Comparison of ENCODE assay signal across 8 cellular contexts in the genomic region with DNA sequence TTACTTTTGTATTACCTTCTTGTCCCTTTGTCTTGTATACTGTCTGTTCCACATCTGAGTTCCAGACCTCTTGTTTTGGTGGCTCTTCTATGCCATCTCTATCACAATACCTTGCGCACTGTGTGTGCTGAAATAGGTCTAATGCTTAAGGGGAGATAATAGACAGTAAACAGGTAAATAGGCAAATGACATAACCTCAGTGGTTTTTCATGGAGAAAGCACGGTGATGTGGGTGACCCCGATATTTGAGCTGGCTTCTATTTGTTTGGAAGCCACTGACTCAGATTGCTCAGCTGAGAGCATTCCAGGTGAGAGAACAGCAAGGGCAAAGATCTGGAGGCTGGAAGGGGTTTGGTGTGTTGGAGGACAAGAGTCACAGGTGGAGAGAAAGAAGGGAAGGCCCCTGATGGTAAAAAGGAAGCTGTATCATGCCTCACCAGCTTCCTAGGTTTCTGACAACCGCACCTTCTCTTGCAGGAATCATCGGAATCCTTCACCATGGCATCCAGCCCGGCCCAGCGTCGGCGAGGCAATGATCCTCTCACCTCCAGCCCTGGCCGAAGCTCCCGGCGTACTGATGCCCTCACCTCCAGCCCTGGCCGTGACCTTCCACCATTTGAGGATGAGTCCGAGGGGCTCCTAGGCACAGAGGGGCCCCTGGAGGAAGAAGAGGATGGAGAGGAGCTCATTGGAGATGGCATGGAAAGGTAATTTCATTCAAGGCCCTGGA. TPM values are rescaled to one million over a fixed set of nuclear protein-coding genes. Genes with fewer than 3 reads are reported as not detected.
DNase-seq lines count a peak whose midpoint lies in the region; ATAC-seq and TF ChIP-seq lines count a peak whose summit lies in the region.

No MANE protein-coding gene starts in this region.

- H3K9ac ChIP-seq in OCI-LY1 (ENCODE audit: low read length) = peak overlapping the region; percentile 100

- peaks cover 66% of the 10 kb centered on the region for H3K4me1 ChIP-seq in OCI-LY1 (ENCODE audit: insufficient read depth, low read length, severe bottlenecking)
- peaks cover 4% of the 10 kb centered on the region for H3K4me1 ChIP-seq in psoas muscle

- peaks cover 44% of the 10 kb centered on the region for H3K79me2 ChIP-seq in OCI-LY1 (ENCODE audit: insufficient read depth, low read length)

- H3K4me3 ChIP-seq in GM12865 (ENCODE audit: low read depth, low read length) (peak overlapping the region; percentile 84), OCI-LY1 (ENCODE audit: low read depth, low read length, poor library complexity, severe bottlenecking) (peak overlapping the region; percentile 88), psoas muscle (peak overlapping the region; percentile 68)

- peak overlapping the region; percentile 83 for H3K27ac ChIP-seq in OCI-LY1 (ENCODE audit: low read depth, low read length, poor library complexity, severe bottlenecking)
- peak overlapping the region; percentile 73 for H3K27ac ChIP-seq in psoas muscle

- TF ChIP-seq CTCF in GM12865 (IDR thresholded peaks at IDR 0.05; ENCODE audit: insufficient read depth, low read depth, low read length, missing control alignments) (no peak), OCI-LY1 (IDR thresholded peaks at IDR 0.05; ENCODE audit: low read length) (no peak), psoas muscle (IDR thresholded peaks at IDR 0.05) (no peak), GM13977 (IDR thresholded peaks at IDR 0.05; ENCODE audit: extremely low read depth, insufficient read depth, missing control alignments) (no peak)

- H4K20me1 ChIP-seq in OCI-LY1 (ENCODE audit: insufficient read depth, low read length) = no peaks in the 10 kb centered on the region

- H3K36me3 ChIP-seq in OCI-LY1 (ENCODE audit: insufficient read depth, low read length) = peaks cover 62% of the 10 kb centered on the region
- no peaks in the 10 kb centered on the region for H3K36me3 ChIP-seq in psoas muscle (ENCODE audit: insufficient read depth in 1 of 2, low read depth in 1 of 2)

- H3K9me3 ChIP-seq in OCI-LY1 (ENCODE audit: low read length) (no peaks in the 10 kb centered on the region), psoas muscle (no peaks in the 10 kb centered on the region)

- intact Hi-C loops in psoas muscle (cut with DNase I) = no loop called here
- intact Hi-C loops in left colon (cut with DNase I, micrococcal nuclease) = no loop called here

- no peak for ATAC-seq in psoas muscle
- no peak for ATAC-seq in left colon
- ATAC-seq in HG03457 (IDR thresholded peaks at IDR 0.05; ENCODE audit: unreplicated experiment) = no peak

- 59 to 62% (median 61%) methylated on average over 14 of the region's 14 CpGs for WGBS in psoas muscle, 3 donors

- H3K9me2 ChIP-seq in OCI-LY1 (ENCODE audit: low read depth, low read length) = no peaks in the 10 kb centered on the region

- no peak overlapping the region for H2AFZ ChIP-seq in OCI-LY1 (ENCODE audit: low read length)

- DNase-seq in GM12865 (ENCODE audit: low read depth) = no peak
- DNase-seq in erythroblast (lab: John Stamatoyannopoulos, UW) = peak; percentile 44 to 63
- DNase-seq in psoas muscle = no peak
- DNase-seq in NCI-H128 (lab: John Stamatoyannopoulos, UW; ENCODE audit: unreplicated experiment) = no peak
- no peak for DNase-seq in left colon
- DNase-seq in GM13977 (ENCODE audit: low spot score) = no peak

- H3F3A ChIP-seq in OCI-LY1 (ENCODE audit: insufficient read depth, low read length) = no peaks in the 10 kb centered on the region

- H3K4me2 ChIP-seq in OCI-LY1 (ENCODE audit: low read length) = peak overlapping the region; percentile 99

- H3K27me3 ChIP-seq in OCI-LY1 (ENCODE audit: insufficient read depth, low read length) = no peaks in the 10 kb centered on the region
- H3K27me3 ChIP-seq in psoas muscle (ENCODE audit: insufficient read depth in 3 of 3, low read length in 2 of 3) = no peaks in the 10 kb centered on the region

- TF ChIP-seq POLR2A in erythroblast (IDR thresholded peaks at IDR 0.05; ENCODE audit: low read length) = no peak

- in situ Hi-C loops in GM13977 (cut with MboI; ENCODE audit: low pct_unique_long_range_greater_than_20kb, low sequenced_read_pairs, unreplicated experiment) = no loop called here

RNA-seq across cellular contexts. Expression of a gene that starts 0.8 kb away (rescaled TPM):
- total RNA-seq in psoas muscle (1 to 10 TPM; 4.5 to 6.0 (median 5.3) TPM), left colon (10 to 100 TPM; 10.4 to 16.4 TPM)
- 1 to 10 TPM; 2.4 to 5.2 (median 4.0) TPM for polyA plus RNA-seq in psoas muscle

RNA-seq across cellular contexts. Expression of a gene that starts 8.5 kb away (rescaled TPM):
- 10 to 100 TPM; 20.7 to 24.2 (median 22.1) TPM for total RNA-seq in psoas muscle
- polyA plus RNA-seq in psoas muscle = 10 to 100 TPM; 25.3 to 26.7 (median 26.1) TPM
- total RNA-seq in left colon = 10 to 100 TPM; 21.9 to 25.7 TPM

RNA-seq across cellular contexts. Expression of a gene that starts 30.0 kb away (rescaled TPM):
- total RNA-seq in psoas muscle (1 to 10 TPM; 1.4 to 2.6 (median 1.8) TPM), left colon (10 to 100 TPM; 12.6 to 20.8 TPM)
- polyA plus RNA-seq in psoas muscle = 1 to 10 TPM; 1.4 to 3.0 (median 2.5) TPM

Comparison
In these comparisons a context has a peak if more than half of its experiments do, and no peak if none do; other contexts are left out.
1. DNase-seq: peak in erythroblast (2 of 2); none in GM12865 (single experiment), psoas muscle (0 of 2), NCI-H128 (single experiment), left colon (0 of 2) and GM13977 (single experiment).
2. Peak in every context shown above with its lines, with median percentiles within 50 percentile points of each other: H3K4me3 ChIP-seq.